Comparison of ENCODE assay signal across 1 cellular context in the genomic region with DNA sequence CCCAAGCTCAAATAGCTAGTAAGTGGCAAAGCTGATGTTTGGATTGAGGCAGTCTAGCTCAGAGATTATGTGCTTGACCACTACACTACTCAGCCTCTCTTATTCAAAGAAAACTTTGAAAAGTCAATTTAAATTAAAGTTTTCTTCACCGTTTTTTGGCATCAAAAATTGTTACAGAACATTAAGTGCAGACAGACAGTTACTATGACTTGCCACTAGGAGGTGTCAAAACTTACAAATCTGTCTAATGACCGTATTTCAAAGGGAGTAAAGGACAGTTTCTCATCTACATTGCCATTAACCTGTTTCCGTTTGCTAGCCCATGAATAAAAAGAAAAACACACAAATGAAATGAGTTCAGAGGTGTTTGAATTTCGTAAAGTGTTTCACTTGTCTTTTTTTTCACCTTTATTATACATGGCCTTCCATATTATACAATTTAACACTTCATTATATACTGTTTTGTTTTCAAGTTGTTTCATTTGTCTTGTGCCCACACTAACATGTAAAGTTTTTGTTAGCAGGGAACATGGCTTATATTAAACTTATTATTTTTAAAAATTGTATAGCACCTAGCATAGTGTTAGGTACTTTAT.
TF ChIP-seq lines count a peak whose summit lies in the region.

No MANE protein-coding gene starts in this region.

TF ChIP-seq in H1, 55 proteins besides CTCF, POLR2A, EP300 and RAD21 (continued from another document):
- TF ChIP-seq, protein P1, sequence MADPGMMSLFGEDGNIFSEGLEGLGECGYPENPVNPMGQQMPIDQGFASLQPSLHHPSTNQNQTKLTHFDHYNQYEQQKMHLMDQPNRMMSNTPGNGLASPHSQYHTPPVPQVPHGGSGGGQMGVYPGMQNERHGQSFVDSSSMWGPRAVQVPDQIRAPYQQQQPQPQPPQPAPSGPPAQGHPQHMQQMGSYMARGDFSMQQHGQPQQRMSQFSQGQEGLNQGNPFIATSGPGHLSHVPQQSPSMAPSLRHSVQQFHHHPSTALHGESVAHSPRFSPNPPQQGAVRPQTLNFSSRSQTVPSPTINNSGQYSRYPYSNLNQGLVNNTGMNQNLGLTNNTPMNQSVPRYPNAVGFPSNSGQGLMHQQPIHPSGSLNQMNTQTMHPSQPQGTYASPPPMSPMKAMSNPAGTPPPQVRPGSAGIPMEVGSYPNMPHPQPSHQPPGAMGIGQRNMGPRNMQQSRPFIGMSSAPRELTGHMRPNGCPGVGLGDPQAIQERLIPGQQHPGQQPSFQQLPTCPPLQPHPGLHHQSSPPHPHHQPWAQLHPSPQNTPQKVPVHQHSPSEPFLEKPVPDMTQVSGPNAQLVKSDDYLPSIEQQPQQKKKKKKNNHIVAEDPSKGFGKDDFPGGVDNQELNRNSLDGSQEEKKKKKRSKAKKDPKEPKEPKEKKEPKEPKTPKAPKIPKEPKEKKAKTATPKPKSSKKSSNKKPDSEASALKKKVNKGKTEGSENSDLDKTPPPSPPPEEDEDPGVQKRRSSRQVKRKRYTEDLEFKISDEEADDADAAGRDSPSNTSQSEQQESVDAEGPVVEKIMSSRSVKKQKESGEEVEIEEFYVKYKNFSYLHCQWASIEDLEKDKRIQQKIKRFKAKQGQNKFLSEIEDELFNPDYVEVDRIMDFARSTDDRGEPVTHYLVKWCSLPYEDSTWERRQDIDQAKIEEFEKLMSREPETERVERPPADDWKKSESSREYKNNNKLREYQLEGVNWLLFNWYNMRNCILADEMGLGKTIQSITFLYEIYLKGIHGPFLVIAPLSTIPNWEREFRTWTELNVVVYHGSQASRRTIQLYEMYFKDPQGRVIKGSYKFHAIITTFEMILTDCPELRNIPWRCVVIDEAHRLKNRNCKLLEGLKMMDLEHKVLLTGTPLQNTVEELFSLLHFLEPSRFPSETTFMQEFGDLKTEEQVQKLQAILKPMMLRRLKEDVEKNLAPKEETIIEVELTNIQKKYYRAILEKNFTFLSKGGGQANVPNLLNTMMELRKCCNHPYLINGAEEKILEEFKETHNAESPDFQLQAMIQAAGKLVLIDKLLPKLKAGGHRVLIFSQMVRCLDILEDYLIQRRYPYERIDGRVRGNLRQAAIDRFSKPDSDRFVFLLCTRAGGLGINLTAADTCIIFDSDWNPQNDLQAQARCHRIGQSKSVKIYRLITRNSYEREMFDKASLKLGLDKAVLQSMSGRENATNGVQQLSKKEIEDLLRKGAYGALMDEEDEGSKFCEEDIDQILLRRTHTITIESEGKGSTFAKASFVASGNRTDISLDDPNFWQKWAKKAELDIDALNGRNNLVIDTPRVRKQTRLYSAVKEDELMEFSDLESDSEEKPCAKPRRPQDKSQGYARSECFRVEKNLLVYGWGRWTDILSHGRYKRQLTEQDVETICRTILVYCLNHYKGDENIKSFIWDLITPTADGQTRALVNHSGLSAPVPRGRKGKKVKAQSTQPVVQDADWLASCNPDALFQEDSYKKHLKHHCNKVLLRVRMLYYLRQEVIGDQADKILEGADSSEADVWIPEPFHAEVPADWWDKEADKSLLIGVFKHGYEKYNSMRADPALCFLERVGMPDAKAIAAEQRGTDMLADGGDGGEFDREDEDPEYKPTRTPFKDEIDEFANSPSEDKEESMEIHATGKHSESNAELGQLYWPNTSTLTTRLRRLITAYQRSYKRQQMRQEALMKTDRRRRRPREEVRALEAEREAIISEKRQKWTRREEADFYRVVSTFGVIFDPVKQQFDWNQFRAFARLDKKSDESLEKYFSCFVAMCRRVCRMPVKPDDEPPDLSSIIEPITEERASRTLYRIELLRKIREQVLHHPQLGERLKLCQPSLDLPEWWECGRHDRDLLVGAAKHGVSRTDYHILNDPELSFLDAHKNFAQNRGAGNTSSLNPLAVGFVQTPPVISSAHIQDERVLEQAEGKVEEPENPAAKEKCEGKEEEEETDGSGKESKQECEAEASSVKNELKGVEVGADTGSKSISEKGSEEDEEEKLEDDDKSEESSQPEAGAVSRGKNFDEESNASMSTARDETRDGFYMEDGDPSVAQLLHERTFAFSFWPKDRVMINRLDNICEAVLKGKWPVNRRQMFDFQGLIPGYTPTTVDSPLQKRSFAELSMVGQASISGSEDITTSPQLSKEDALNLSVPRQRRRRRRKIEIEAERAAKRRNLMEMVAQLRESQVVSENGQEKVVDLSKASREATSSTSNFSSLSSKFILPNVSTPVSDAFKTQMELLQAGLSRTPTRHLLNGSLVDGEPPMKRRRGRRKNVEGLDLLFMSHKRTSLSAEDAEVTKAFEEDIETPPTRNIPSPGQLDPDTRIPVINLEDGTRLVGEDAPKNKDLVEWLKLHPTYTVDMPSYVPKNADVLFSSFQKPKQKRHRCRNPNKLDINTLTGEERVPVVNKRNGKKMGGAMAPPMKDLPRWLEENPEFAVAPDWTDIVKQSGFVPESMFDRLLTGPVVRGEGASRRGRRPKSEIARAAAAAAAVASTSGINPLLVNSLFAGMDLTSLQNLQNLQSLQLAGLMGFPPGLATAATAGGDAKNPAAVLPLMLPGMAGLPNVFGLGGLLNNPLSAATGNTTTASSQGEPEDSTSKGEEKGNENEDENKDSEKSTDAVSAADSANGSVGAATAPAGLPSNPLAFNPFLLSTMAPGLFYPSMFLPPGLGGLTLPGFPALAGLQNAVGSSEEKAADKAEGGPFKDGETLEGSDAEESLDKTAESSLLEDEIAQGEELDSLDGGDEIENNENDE (IDR thresholded peaks at IDR 0.05; ENCODE audit: insufficient replicate concordance, low read length) = peak; percentile 33
- TF ChIP-seq CBX8 (IDR thresholded peaks at IDR 0.05; ENCODE audit: borderline replicate concordance, low read depth, low read length) = no peak
